ENCODE assay signal across 8 cellular contexts in the genomic region with DNA sequence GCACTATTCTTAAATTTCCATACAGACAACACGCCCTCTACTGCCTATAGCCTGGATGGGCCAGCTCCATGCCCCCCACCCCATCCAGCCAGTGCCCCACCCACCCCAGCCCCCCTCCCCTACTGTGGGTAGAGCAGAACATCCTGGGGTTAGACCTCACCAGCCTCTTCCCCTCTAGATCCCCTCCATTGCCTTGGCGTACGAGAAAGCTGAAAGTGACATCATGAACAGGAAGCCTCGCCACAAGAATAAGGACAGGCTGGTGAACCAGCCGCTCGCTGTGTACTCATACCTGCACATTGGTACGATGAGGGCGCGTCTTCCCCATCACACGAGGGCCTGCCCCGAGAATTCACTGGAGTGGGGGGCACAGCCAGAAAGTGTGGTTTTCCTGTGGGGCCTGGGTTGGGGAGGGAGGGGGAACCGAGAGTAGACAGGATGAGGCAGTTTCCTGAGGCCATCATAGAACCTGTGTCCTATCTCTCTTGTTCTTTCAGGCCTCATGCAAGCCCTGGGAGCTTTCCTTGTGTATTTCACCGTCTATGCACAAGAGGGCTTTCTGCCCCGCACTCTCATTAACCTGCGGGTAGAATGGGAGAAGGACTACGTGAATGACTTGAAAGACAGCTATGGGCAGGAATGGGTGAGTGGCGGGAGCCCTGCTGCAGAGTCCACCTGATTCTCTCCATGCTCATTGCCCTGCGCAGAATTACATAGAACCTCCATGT. TPM values are rescaled to one million over a fixed set of nuclear protein-coding genes. Genes with fewer than 3 reads are reported as not detected.
A peak's percentile ranks its signal among the peaks of the same experiment; 100 is the strongest.
DNase-seq lines count a peak whose midpoint lies in the region; ATAC-seq, FAIRE-seq and TF ChIP-seq lines count a peak whose summit lies in the region.

No MANE protein-coding gene starts in this region.

- H3K36me3 Mint-ChIP-seq in neural progenitor cell: no peaks in the 10 kb centered on the region

- H3K4me1 Mint-ChIP-seq in neural progenitor cell: peaks cover 2% of the 10 kb centered on the region

- H3K9ac ChIP-seq in neural progenitor cell: no peak overlapping the region

- no peak overlapping the region for H3K27ac Mint-ChIP-seq in neural progenitor cell

- no peaks in the 10 kb centered on the region for H3F3A ChIP-seq in neural progenitor cell (ENCODE audit: low read depth)

- no peak overlapping the region for H3K4me3 Mint-ChIP-seq in neural progenitor cell

- H4K20me1 ChIP-seq in neural progenitor cell (ENCODE audit: low read depth): no peaks in the 10 kb centered on the region

- no peak for TF ChIP-seq CTCF in neural progenitor cell (IDR thresholded peaks at IDR 0.05)
- no peak for TF ChIP-seq CTCF in right atrium auricular region (IDR thresholded peaks at IDR 0.05)

- H3K27ac ChIP-seq in neural progenitor cell (no peak overlapping the region), right atrium auricular region (no peak overlapping the region)

- no peaks in the 10 kb centered on the region for H3K27me3 ChIP-seq in neural progenitor cell
- H3K27me3 ChIP-seq in right atrium auricular region: no peaks in the 10 kb centered on the region

- H3K79me2 ChIP-seq in neural progenitor cell (ENCODE audit: low read depth): no peaks in the 10 kb centered on the region

- no peak overlapping the region for H3K4me2 ChIP-seq in neural progenitor cell

- DNase-seq in GM18507 (ENCODE audit: extremely low spot score, insufficient read length, low read depth) (peak; percentile 14), neural progenitor cell (ENCODE audit: low spot score) (no peak), NCI-H510A (lab: John Stamatoyannopoulos, UW) (no peak), NCI-H524 treated with DMSO at 0.1 percent for 48 hours (lab: John Stamatoyannopoulos, UW) (no peak), right atrium auricular region (ENCODE audit: low spot score) (no peak), NCI-H69 (lab: John Stamatoyannopoulos, UW) (no peak)
- DNase-seq in activated CD4-positive, alpha-beta T cell treated with anti-CD3 and anti-CD28 coated beads, Interleukin-2, amount 50 U/mL, for 48 hours: peak; percentile 69 to 75

- H3K36me3 ChIP-seq in neural progenitor cell: no peaks in the 10 kb centered on the region
- H3K36me3 ChIP-seq in right atrium auricular region: no peaks in the 10 kb centered on the region

- peak overlapping the region; percentile 18 for H2AFZ ChIP-seq in neural progenitor cell (replicated peaks)

- no peaks in the 10 kb centered on the region for H3K9me3 Mint-ChIP-seq in neural progenitor cell

- FAIRE-seq in GM18507 (lab: Jason Lieb, UNC): peak; percentile 53

- H3K4me3 ChIP-seq in neural progenitor cell (no peak overlapping the region), right atrium auricular region (no peak overlapping the region)

- H3K4me1 ChIP-seq in neural progenitor cell (no peaks in the 10 kb centered on the region), right atrium auricular region (peaks cover 0 to 10% of the 10 kb centered on the region in 2 donors)

- ATAC-seq in HG03095 (IDR thresholded peaks at IDR 0.05; ENCODE audit: unreplicated experiment): peak; percentile 89

- H3K9me3 ChIP-seq in neural progenitor cell (ENCODE audit: low read depth) (no peaks in the 10 kb centered on the region), right atrium auricular region (no peaks in the 10 kb centered on the region)

- H3K27me3 Mint-ChIP-seq in neural progenitor cell (ENCODE audit: insufficient read depth, low read depth): peaks cover 7% of the 10 kb centered on the region

RNA-seq across cellular contexts. Expression of a gene that starts 29.1 kb away (rescaled TPM):
- total RNA-seq in neural progenitor cell (ENCODE audit: low replicate concordance): 0.28 TPM in 1 of 2 replicates, not detected in the other
- total RNA-seq in right atrium auricular region: not detected

RNA-seq across cellular contexts. Expression of a gene that starts 54.6 kb away (rescaled TPM):
- total RNA-seq in neural progenitor cell (ENCODE audit: low replicate concordance): not detected in 2 replicates
- not detected for total RNA-seq in right atrium auricular region

Comparison
In these comparisons a context has a peak if more than half of its experiments do, and no peak if none do; other contexts are left out.
1. DNase-seq: peak in GM18507 (single experiment) and activated CD4-positive, alpha-beta T cell treated with anti-CD3 and anti-CD28 coated beads, Interleukin-2, amount 50 U/mL, for 48 hours (2 of 2); none in neural progenitor cell (single experiment), NCI-H510A (single experiment), NCI-H524 treated with DMSO at 0.1 percent for 48 hours (single experiment), right atrium auricular region (single experiment) and NCI-H69 (single experiment).